12 cellular contexts compared by ENCODE assay signal in the genomic region with DNA sequence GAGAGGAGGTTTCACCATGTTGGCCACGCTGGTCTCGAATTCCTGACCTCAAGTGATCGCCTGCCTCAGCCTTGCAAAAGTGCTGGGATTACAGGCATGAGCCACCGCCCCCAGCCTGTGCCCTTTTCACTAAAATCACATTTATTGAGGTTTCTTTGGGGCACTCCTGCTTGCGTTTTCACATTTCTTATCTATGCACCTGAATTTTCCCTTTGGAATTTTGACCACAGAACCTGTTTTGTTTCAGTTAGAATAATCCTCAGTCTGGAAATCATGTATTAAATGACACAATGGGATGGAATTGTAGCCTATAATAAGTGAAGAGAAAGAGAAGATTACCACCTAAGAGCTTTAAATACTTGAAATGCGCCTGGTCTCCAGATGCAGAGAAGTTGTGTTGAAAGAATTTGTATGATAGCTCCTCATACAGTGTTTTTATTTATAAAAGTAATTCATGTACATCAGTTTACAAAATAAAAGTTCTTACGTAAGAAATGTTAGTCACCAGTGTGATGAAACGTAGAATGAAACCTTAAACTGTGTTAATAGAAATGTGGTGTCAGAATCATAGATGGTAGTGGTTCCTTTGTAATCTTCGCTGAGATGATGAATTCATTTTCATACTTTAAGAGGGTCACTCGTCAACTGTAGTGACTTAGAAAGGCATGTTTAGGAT.
DNase-seq lines count a peak whose midpoint lies in the region; ATAC-seq, FAIRE-seq and TF ChIP-seq lines count a peak whose summit lies in the region.
"Had no signal": no experiment of that assay in that cellular context is flagged by ENCODE, and none has a peak within 500 bp of the region (broad histone marks: within the 10 kb centered on the region; RNA-seq: fewer than 3 reads in every experiment).

No MANE protein-coding gene starts in this region.

- TF ChIP-seq CTCF in CD14-positive monocyte (IDR thresholded peaks at IDR 0.05) (no peak), K562 (IDR thresholded peaks at IDR 0.05 in 2 of 3, conservative IDR thresholded peaks at IDR 0.05 in 1 of 3; ENCODE audit: insufficient read depth in 2 of 3, low read depth in 1 of 3, low read length in 3 of 3) (no peak), mesothelial cell of epicardium (IDR thresholded peaks at IDR 0.05; ENCODE audit: unreplicated experiment) (no peak)

- H3K36me3 Mint-ChIP-seq in CD14-positive monocyte (peaks cover 4 to 5% of the 10 kb centered on the region in 2 donors), mesothelial cell of epicardium (peaks cover 13% of the 10 kb centered on the region)

- H3K36me3 ChIP-seq in K562 (ENCODE audit: control insufficient read depth, insufficient read depth, low read length) = no peaks in the 10 kb centered on the region
- H3K36me3 ChIP-seq: lower lobe of right lung had no signal

- no peak overlapping the region for H3K4me2 ChIP-seq in K562 (ENCODE audit: insufficient read depth, low read length)

- H3K9me3 ChIP-seq in K562 (replicated peaks; ENCODE audit: control insufficient read depth, insufficient read depth, low read depth, low read length) = no peaks in the 10 kb centered on the region
- H3K9me3 ChIP-seq: lower lobe of right lung had no signal

- H3K9me3 Mint-ChIP-seq in CD14-positive monocyte (peaks cover 0 to 10% (median 5%) of the 10 kb centered on the region in 7 donors), mesothelial cell of epicardium (peaks cover 12% of the 10 kb centered on the region)

- TF ChIP-seq RAD21 in K562 (CRISPR knock-in tag; conservative IDR thresholded peaks at IDR 0.05 in 1 of 2, IDR thresholded peaks at IDR 0.05 in 1 of 2) = no peak

- no peak for TF ChIP-seq POLR2A in K562 (conservative IDR thresholded peaks at IDR 0.05)

- no peak for DNase-seq in CD14-positive monocyte (ENCODE audit: low spot score)
- DNase-seq in LHCN-M2 (ENCODE audit: low read depth) = peak; percentile 72
- no peak for DNase-seq in K562 (ENCODE audit: extremely low read depth in 1 of 4, low spot score in 3 of 4)
- DNase-seq in mesothelial cell of epicardium (ENCODE audit: low spot score in 2 of 2, unreplicated experiment in 2 of 2) = no peak
- no peak for DNase-seq in activated gamma-delta T cell treated with Interleukin-2 at 50 U/mL for 16 hours
- DNase-seq: lower lobe of right lung, NCI-H1930 had no signal

- H3K27ac Mint-ChIP-seq in CD14-positive monocyte (peak overlapping the region in 6 of 7 donors; percentile 35 to 84 (median 60)), mesothelial cell of epicardium (peak overlapping the region; percentile 74)
- H3K27ac Mint-ChIP-seq: activated naive CD4-positive, alpha-beta T cell treated with anti-CD3 and anti-CD28 coated beads, Interleukin-2, amount 50 U/mL, for 72 hours had no signal

- ATAC-seq in K562 (no peak), GM18909 (IDR thresholded peaks at IDR 0.05; ENCODE audit: poor library complexity, unreplicated experiment) (no peak), HG03520 (IDR thresholded peaks at IDR 0.05; ENCODE audit: unreplicated experiment) (no peak), HG03432 (IDR thresholded peaks at IDR 0.05; ENCODE audit: unreplicated experiment) (no peak)
- ATAC-seq: activated naive CD4-positive, alpha-beta T cell treated with anti-CD3 and anti-CD28 coated beads, Interleukin-2, amount 50 U/mL, for 72 hours; lower lobe of right lung had no signal

- CTCF ChIA-PET in K562 (lab: Yijun Ruan, JAX; ENCODE audit: low intra/inter-chr PET ratio) = no interaction called here

- no peaks in the 10 kb centered on the region for H3K27me3 Mint-ChIP-seq in CD14-positive monocyte (ENCODE audit: low read depth in 3 of 3)
- H3K27me3 Mint-ChIP-seq in mesothelial cell of epicardium (ENCODE audit: low read depth) = no peaks in the 10 kb centered on the region

- intact Hi-C loops in CD14-positive monocyte (cut with micrococcal nuclease) (no loop called here), K562 (cut with micrococcal nuclease) (no loop called here)

- no peaks in the 10 kb centered on the region for H3K9me1 ChIP-seq in K562 (ENCODE audit: control insufficient read depth, insufficient read depth, low read length)

- no peak overlapping the region for H3K4me3 ChIP-seq in K562
- H3K4me3 ChIP-seq: BLaER1 treated with 17β-estradiol and CSF1 and Interleukin-3, amounts not matched to agents 10 nM and 100 nM; lower lobe of right lung had no signal

- H3K4me1 Mint-ChIP-seq in CD14-positive monocyte (peaks cover 12% of the 10 kb centered on the region), mesothelial cell of epicardium (peaks cover 20% of the 10 kb centered on the region)

- 92% methylated on average over 10 of the region's 10 CpGs for WGBS in K562 (ENCODE audit: insufficient coverage, low coverage, missing lambda C conversion rate)

- H3K9ac ChIP-seq in K562 (ENCODE audit: insufficient read depth in 1 of 2, low read depth in 2 of 2, low read length in 2 of 2) = no peak overlapping the region
- H3K9ac ChIP-seq: BLaER1 treated with 17β-estradiol and CSF1 and Interleukin-3, amounts not matched to agents 10 nM and 100 nM had no signal

- H3K79me2 ChIP-seq in K562 (ENCODE audit: control insufficient read depth, insufficient read depth, low read length) = peaks cover 81% of the 10 kb centered on the region

- no peak overlapping the region for H2AFZ ChIP-seq in K562 (ENCODE audit: low read depth, low read length)

- TF ChIP-seq EP300 in K562 (IDR thresholded peaks at IDR 0.05; ENCODE audit: low read length) = no peak

- H3K27me3 ChIP-seq in K562 (ENCODE audit: control insufficient read depth in 2 of 2, insufficient read depth in 2 of 2, low read length in 2 of 2) = no peaks in the 10 kb centered on the region
- H3K27me3 ChIP-seq: BLaER1 treated with 17β-estradiol and CSF1 and Interleukin-3, amounts not matched to agents 10 nM and 100 nM had no signal

- no peak overlapping the region for H3K27ac ChIP-seq in K562 (ENCODE audit: extremely low read depth, low read depth, low read length)
- H3K27ac ChIP-seq: BLaER1 treated with 17β-estradiol and CSF1 and Interleukin-3, amounts not matched to agents 10 nM and 100 nM; lower lobe of right lung had no signal

- H3K4me1 ChIP-seq in K562 (replicated peaks in 1 of 2; ENCODE audit: control insufficient read depth in 2 of 2, insufficient read depth in 2 of 2, low read length in 2 of 2) = no peaks in the 10 kb centered on the region

- H4K20me1 ChIP-seq in K562 (replicated peaks; ENCODE audit: control insufficient read depth, insufficient read depth, low read length) = no peaks in the 10 kb centered on the region

- no TSS peak for BruUV-seq in K562 (replicated peaks; lab: Mats Ljungman, UMichigan)

- in situ Hi-C loops in K562 (cut with MboI) = no loop called here

- FAIRE-seq in K562 (lab: Jason Lieb, UNC) = no peak

- POLR2A ChIA-PET in K562 (lab: Yijun Ruan, JAX) = interaction anchor here (1.0 to 1.6 kb wide), 4 partner anchors 12 to 265 kb away, joined by 3 to 4 read pairs (median 3); no protein-coding TSS in a partner anchor

- no peak overlapping the region for H3K4me3 Mint-ChIP-seq in CD14-positive monocyte
- no peak overlapping the region for H3K4me3 Mint-ChIP-seq in mesothelial cell of epicardium

TF ChIP-seq in K562, 482 proteins besides CTCF, POLR2A, EP300 and RAD21:
- no peak for TF ChIP-seq ZNF347 (CRISPR knock-in tag; IDR thresholded peaks at IDR 0.05; ENCODE audit: low read depth)
- TF ChIP-seq CBX2 (IDR thresholded peaks at IDR 0.05; ENCODE audit: insufficient read depth, low read length, poor library complexity, severe bottlenecking) = no peak
- TF ChIP-seq ZNF41 (CRISPR knock-in tag; conservative IDR thresholded peaks at IDR 0.05) = no peak
- no peak for TF ChIP-seq PML (IDR thresholded peaks at IDR 0.05; ENCODE audit: low read length)
- no peak for TF ChIP-seq ZNF12 (CRISPR knock-in tag; IDR thresholded peaks at IDR 0.05)
- TF ChIP-seq COPS2 (conservative IDR thresholded peaks at IDR 0.05) = no peak
- TF ChIP-seq NR3C1 (CRISPR knock-in tag; IDR thresholded peaks at IDR 0.05) = no peak
- TF ChIP-seq, protein P1, sequence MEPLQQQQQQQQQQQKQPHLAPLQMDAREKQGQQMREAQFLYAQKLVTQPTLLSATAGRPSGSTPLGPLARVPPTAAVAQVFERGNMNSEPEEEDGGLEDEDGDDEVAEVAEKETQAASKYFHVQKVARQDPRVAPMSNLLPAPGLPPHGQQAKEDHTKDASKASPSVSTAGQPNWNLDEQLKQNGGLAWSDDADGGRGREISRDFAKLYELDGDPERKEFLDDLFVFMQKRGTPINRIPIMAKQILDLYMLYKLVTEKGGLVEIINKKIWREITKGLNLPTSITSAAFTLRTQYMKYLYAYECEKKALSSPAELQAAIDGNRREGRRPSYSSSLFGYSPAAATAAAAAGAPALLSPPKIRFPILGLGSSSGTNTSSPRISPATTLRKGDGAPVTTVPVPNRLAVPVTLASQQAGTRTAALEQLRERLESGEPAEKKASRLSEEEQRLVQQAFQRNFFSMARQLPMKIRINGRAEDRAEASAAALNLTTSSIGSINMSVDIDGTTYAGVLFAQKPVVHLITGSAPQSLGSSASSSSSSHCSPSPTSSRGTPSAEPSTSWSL (CRISPR knock-in tag; IDR thresholded peaks at IDR 0.05; ENCODE audit: borderline replicate concordance) = no peak
- no peak for TF ChIP-seq ZNF3 (CRISPR knock-in tag; IDR thresholded peaks at IDR 0.05)
- TF ChIP-seq NUFIP1 (IDR thresholded peaks at IDR 0.05; ENCODE audit: partially characterized antibody) = no peak
- 0 out of 2 replicates have a peak, but pooled peaks have one; percentile 18 for TF ChIP-seq CEBPB (tag; IDR thresholded peaks at IDR 0.05)
- no peak for TF ChIP-seq USF1 (CRISPR knock-in tag; IDR thresholded peaks at IDR 0.05)
- TF ChIP-seq CEBPG (CRISPR knock-in tag; IDR thresholded peaks at IDR 0.05) = no peak
- peak in 1 of 2 experiments; percentile 39; a peak in 1 of 4 replicates for TF ChIP-seq CEBPG (tag; conservative IDR thresholded peaks at IDR 0.05 in 1 of 2, IDR thresholded peaks at IDR 0.05 in 1 of 2)
- TF ChIP-seq GTF2F1 (IDR thresholded peaks at IDR 0.05; ENCODE audit: low read depth, low read length) = no peak
- TF ChIP-seq CBX3 (IDR thresholded peaks at IDR 0.05; ENCODE audit: borderline replicate concordance in 1 of 2, low read length in 2 of 2) = no peak
- TF ChIP-seq ZNF57 (CRISPR knock-in tag; IDR thresholded peaks at IDR 0.05) = no peak
- TF ChIP-seq ZNF408 (CRISPR knock-in tag; IDR thresholded peaks at IDR 0.05; ENCODE audit: low read depth) = no peak
- TF ChIP-seq ASH1L (IDR thresholded peaks at IDR 0.05; ENCODE audit: borderline replicate concordance, low read depth, partially characterized antibody) = no peak
